ENCODE assay signal across 27 cellular contexts in genomic region chr1:180939072-180939705, GRCh38. TPM values are rescaled to one million over a fixed set of nuclear protein-coding genes. Genes with fewer than 3 reads are reported as not detected.
A peak's percentile ranks its signal among the peaks of the same experiment; 100 is the strongest.
DNase-seq lines count a peak whose midpoint lies in the region; ATAC-seq, FAIRE-seq and TF ChIP-seq lines count a peak whose summit lies in the region.
"Had no signal": no experiment of that assay in that cellular context is flagged by ENCODE, and none has a peak within 500 bp of the region (broad histone marks: within the 10 kb centered on the region; RNA-seq: fewer than 3 reads in every experiment).

No MANE protein-coding gene starts in this region.

- H3K27me3 Mint-ChIP-seq in astrocyte (ENCODE audit: low read depth, unreplicated experiment) (peaks cover 19% of the 10 kb centered on the region), endothelial cell (ENCODE audit: unreplicated experiment) (peaks cover 7% of the 10 kb centered on the region)
- H3K27me3 Mint-ChIP-seq in stimulated activated memory B cell treated with anti-CD40 and anti-IgM and Interleukin-4, amounts not matched to agents 10 μg/mL and 1 μg/mL and 100 μg/mL, for 72 hours: peaks cover 8% of the 10 kb centered on the region

- no peaks in the 10 kb centered on the region for H3K79me2 ChIP-seq in astrocyte (ENCODE audit: insufficient read depth, low read length)

- H3K4me3 ChIP-seq in BLaER1 (no peak overlapping the region), HEK293 (ENCODE audit: low read depth, low read length) (no peak overlapping the region), astrocyte (ENCODE audit: insufficient read depth, low read depth, low read length) (no peak overlapping the region)
- H3K4me3 ChIP-seq: HAP-1 had no signal

- peaks cover 73% of the 10 kb centered on the region for H3K4me1 ChIP-seq in BLaER1
- no peaks in the 10 kb centered on the region for H3K4me1 ChIP-seq in HEK293 (ENCODE audit: control insufficient read depth, insufficient read depth, low read length)
- H3K4me1 ChIP-seq in astrocyte (ENCODE audit: insufficient read depth, low read length): no peaks in the 10 kb centered on the region
- H3K4me1 ChIP-seq: HAP-1 had no signal

- no peak for DNase-seq in astrocyte (ENCODE audit: low read depth)
- no peak for DNase-seq in endothelial cell (ENCODE audit: low spot score)
- no peak for DNase-seq in NK-92 (lab: John Stamatoyannopoulos, UW; ENCODE audit: unreplicated experiment)
- no peak for DNase-seq in NCI-H2196 treated with DMSO at 0.1 percent for 48 hours (lab: John Stamatoyannopoulos, UW; ENCODE audit: unreplicated experiment)
- no peak for DNase-seq in SK-N-DZ (ENCODE audit: low spot score)
- DNase-seq: CD4-positive, alpha-beta memory T cell; COR-L47; EL; GF-D8; GOT3; NCI-H1048; NCI-H1417; NCI-H1694 treated with DMSO at 0.1 percent for 48 hours; NCI-H2081 treated with DMSO at 0.1 percent for 48 hours; NCI-H2171; SIG-M5 had no signal

- H3K9me3 ChIP-seq in BLaER1 (no peaks in the 10 kb centered on the region), HEK293 (ENCODE audit: control insufficient read depth, insufficient read depth, low read depth, low read length) (no peaks in the 10 kb centered on the region), astrocyte (ENCODE audit: insufficient read depth, low read depth, low read length) (no peaks in the 10 kb centered on the region)
- H3K9me3 ChIP-seq: HAP-1 had no signal

- H4K20me1 ChIP-seq in BLaER1 (no peaks in the 10 kb centered on the region), astrocyte (ENCODE audit: insufficient read depth, low read length) (no peaks in the 10 kb centered on the region)

- H3K9ac ChIP-seq in BLaER1: no peak overlapping the region
- no peak overlapping the region for H3K9ac ChIP-seq in astrocyte (ENCODE audit: low read length)
- H3K9ac ChIP-seq: KMS-11 had no signal

- no peaks in the 10 kb centered on the region for H3K27me3 ChIP-seq in BLaER1
- no peaks in the 10 kb centered on the region for H3K27me3 ChIP-seq in astrocyte (ENCODE audit: insufficient read depth, low read length)

- H3K9me3 Mint-ChIP-seq in astrocyte (ENCODE audit: unreplicated experiment) (peaks cover 5% of the 10 kb centered on the region), endothelial cell (ENCODE audit: unreplicated experiment) (no peaks in the 10 kb centered on the region)
- no peaks in the 10 kb centered on the region for H3K9me3 Mint-ChIP-seq in stimulated activated memory B cell treated with anti-CD40 and anti-IgM and Interleukin-4, amounts not matched to agents 10 μg/mL and 1 μg/mL and 100 μg/mL, for 72 hours
- H3K9me3 Mint-ChIP-seq: CD4-positive, alpha-beta memory T cell; IgD-negative memory B cell had no signal

- H3K4me2 ChIP-seq in BLaER1 (peak overlapping the region; percentile 92), astrocyte (ENCODE audit: low read length) (no peak overlapping the region)
- H3K4me2 ChIP-seq: KMS-11 had no signal

- no peak for TF ChIP-seq CTCF in HEK293 (tag by site-specific recombination; IDR thresholded peaks at IDR 0.05)
- no peak for TF ChIP-seq CTCF in astrocyte (IDR thresholded peaks at IDR 0.05; ENCODE audit: insufficient read depth, low read depth, low read length)
- no peak for TF ChIP-seq CTCF in endothelial cell (IDR thresholded peaks at IDR 0.05; ENCODE audit: unreplicated experiment)

- CTCF ChIA-PET in HEK293 (lab: Yijun Ruan, JAX): interaction anchor here (1.4 kb wide), 1 partner anchor 203 kb away, joined by 3 read pairs; no protein-coding TSS in a partner anchor

- no peak for ATAC-seq in stimulated activated memory B cell treated with anti-CD40 and anti-IgM and Interleukin-4, amounts not matched to agents 10 μg/mL and 1 μg/mL and 100 μg/mL, for 72 hours
- ATAC-seq: Panc1, SK-N-SH treated with all-trans-retinoic acid at 6 μM for 48 hours had no signal

- no peak for FAIRE-seq in astrocyte (lab: Jason Lieb, UNC)
- FAIRE-seq: A204.1, GM12891 had no signal

- H3K4me3 Mint-ChIP-seq in astrocyte (ENCODE audit: unreplicated experiment): peak overlapping the region; percentile 6
- H3K4me3 Mint-ChIP-seq in endothelial cell (ENCODE audit: unreplicated experiment): peak overlapping the region; percentile 11
- no peak overlapping the region for H3K4me3 Mint-ChIP-seq in stimulated activated memory B cell treated with anti-CD40 and anti-IgM and Interleukin-4, amounts not matched to agents 10 μg/mL and 1 μg/mL and 100 μg/mL, for 72 hours
- H3K4me3 Mint-ChIP-seq: CD4-positive, alpha-beta memory T cell had no signal

- H2AFZ ChIP-seq in astrocyte (ENCODE audit: low read depth, low read length): no peak overlapping the region

- H3K4me1 Mint-ChIP-seq in astrocyte (ENCODE audit: low read depth, unreplicated experiment): no peaks in the 10 kb centered on the region
- peaks cover 17% of the 10 kb centered on the region for H3K4me1 Mint-ChIP-seq in endothelial cell (ENCODE audit: unreplicated experiment)
- peaks cover 36% of the 10 kb centered on the region for H3K4me1 Mint-ChIP-seq in stimulated activated memory B cell treated with anti-CD40 and anti-IgM and Interleukin-4, amounts not matched to agents 10 μg/mL and 1 μg/mL and 100 μg/mL, for 72 hours

- POLR2A ChIA-PET in HEK293 (lab: Yijun Ruan, JAX): no interaction called here

- H3K36me3 Mint-ChIP-seq in astrocyte (ENCODE audit: low read depth, unreplicated experiment) (peaks cover 13% of the 10 kb centered on the region), endothelial cell (ENCODE audit: low read depth, unreplicated experiment) (peaks cover 12% of the 10 kb centered on the region)
- peaks cover 5% of the 10 kb centered on the region for H3K36me3 Mint-ChIP-seq in stimulated activated memory B cell treated with anti-CD40 and anti-IgM and Interleukin-4, amounts not matched to agents 10 μg/mL and 1 μg/mL and 100 μg/mL, for 72 hours
- H3K36me3 Mint-ChIP-seq: CD4-positive, alpha-beta memory T cell; IgD-negative memory B cell had no signal

- H3K36me3 ChIP-seq in BLaER1: 0 out of 2 replicates have a peak, but pooled peaks cover 3% of the 10 kb centered on the region
- no peaks in the 10 kb centered on the region for H3K36me3 ChIP-seq in HEK293 (ENCODE audit: control insufficient read depth in 2 of 2, insufficient read depth in 1 of 2, low read length in 2 of 2)
- no peaks in the 10 kb centered on the region for H3K36me3 ChIP-seq in astrocyte (ENCODE audit: insufficient read depth, low read length)
- H3K36me3 ChIP-seq: HAP-1 had no signal

- H3K27ac Mint-ChIP-seq in astrocyte (ENCODE audit: unreplicated experiment): no peak overlapping the region
- H3K27ac Mint-ChIP-seq in endothelial cell (ENCODE audit: unreplicated experiment): peak overlapping the region; percentile 65
- H3K27ac Mint-ChIP-seq in stimulated activated memory B cell treated with anti-CD40 and anti-IgM and Interleukin-4, amounts not matched to agents 10 μg/mL and 1 μg/mL and 100 μg/mL, for 72 hours: no peak overlapping the region

- 0 out of 2 replicates have a peak overlapping the region, but pooled peaks have one; percentile 2 for H3K27ac ChIP-seq in BLaER1
- H3K27ac ChIP-seq in HEK293 (ENCODE audit: extremely low read depth, low read depth, low read length): no peak overlapping the region
- no peak overlapping the region for H3K27ac ChIP-seq in astrocyte (ENCODE audit: low read depth, low read length)
- H3K27ac ChIP-seq: KMS-11, RWPE1 had no signal

TF ChIP-seq in HEK293, 187 proteins besides CTCF, POLR2A, EP300 and RAD21 (continues in another document):
- 0 out of 2 replicates have a peak, but pooled peaks have one; percentile 60 for TF ChIP-seq PRDM10 (tag by site-specific recombination; IDR thresholded peaks at IDR 0.05)

RNA-seq across cellular contexts. Expression of gene KIAA1614, which starts 26.5 kb away (rescaled TPM):
- 0.84 and 0.96 TPM in 2 replicates for total RNA-seq in astrocyte
- 2.6 TPM for total RNA-seq in endothelial cell (ENCODE audit: unreplicated experiment)
- polyA plus RNA-seq in SK-N-DZ (2014; cell fraction: cytosol; rRNA removed): 1.9 and 2.0 TPM in 2 replicates
- 1.1 and 1.2 TPM in 2 replicates for polyA plus RNA-seq in SK-N-DZ (2014; cell fraction: nucleus; rRNA removed)
- polyA plus RNA-seq: CD4-positive, alpha-beta memory T cell; IgD-negative memory B cell had no signal
